In genomic region chr3:84245779-84246178, GRCh38 we compare ENCODE assay signal across 40 cellular contexts.
"Had no signal": no experiment of that assay in that cellular context is flagged by ENCODE, and none has a peak within 500 bp of the region (broad histone marks: within the 10 kb centered on the region; RNA-seq: fewer than 3 reads in every experiment).

No MANE protein-coding gene starts in this region.

- H3K27me3 Mint-ChIP-seq: activated naive CD4-positive, alpha-beta T cell treated with anti-CD3 and anti-CD28 coated beads, Interleukin-2, amount 10 ng/mL, durations not matched to agents 7 days and 5 days; activated naive CD4-positive, alpha-beta T cell treated with anti-CD3 and anti-CD28 coated beads, Interleukin-2, amount 50 U/mL, for 24 hours; activated naive CD8-positive, alpha-beta T cell; activated naive CD8-positive, alpha-beta T cell treated with anti-CD3 and anti-CD28 coated beads for 36 hours; activated naive CD8-positive, alpha-beta T cell treated with anti-CD3 and anti-CD28 coated beads, Interleukin-2, amount 10 ng/mL, durations not matched to agents 7 days and 5 days; activated naive CD8-positive, alpha-beta T cell treated with anti-CD3 and anti-CD28 coated beads, Interleukin-2, amount 50 U/mL, for 24 hours; activated T-cell treated with anti-CD3 and anti-CD28 coated beads, Interleukin-2, amount 50 U/mL, for 24 hours; activated T-helper 17 cell treated with anti-CD3 and anti-CD28 coated beads, Interleukin-2, amount 50 U/mL, for 72 hours; central memory CD8-positive, alpha-beta T cell had no signal

- H3K4me1 Mint-ChIP-seq: activated naive CD4-positive, alpha-beta T cell treated with anti-CD3 and anti-CD28 coated beads, Interleukin-2, amount 10 ng/mL, durations not matched to agents 7 days and 5 days; activated naive CD4-positive, alpha-beta T cell treated with anti-CD3 and anti-CD28 coated beads, Interleukin-2, amount 50 U/mL, for 24 hours; activated naive CD8-positive, alpha-beta T cell treated with anti-CD3 and anti-CD28 coated beads for 36 hours; activated naive CD8-positive, alpha-beta T cell treated with anti-CD3 and anti-CD28 coated beads, Interleukin-2, amount 10 ng/mL, durations not matched to agents 7 days and 5 days; activated naive CD8-positive, alpha-beta T cell treated with anti-CD3 and anti-CD28 coated beads, Interleukin-2, amount 50 U/mL, for 24 hours; activated T-helper 17 cell treated with anti-CD3 and anti-CD28 coated beads, Interleukin-2, amount 50 U/mL, for 72 hours; brain; central memory CD8-positive, alpha-beta T cell had no signal

- H3K27ac Mint-ChIP-seq: activated naive CD4-positive, alpha-beta T cell treated with anti-CD3 and anti-CD28 coated beads for 36 hours; activated naive CD4-positive, alpha-beta T cell treated with anti-CD3 and anti-CD28 coated beads, Interleukin-2, amount 10 ng/mL, durations not matched to agents 7 days and 5 days; activated naive CD4-positive, alpha-beta T cell treated with anti-CD3 and anti-CD28 coated beads, Interleukin-2, amount 50 U/mL, for 24 hours; activated naive CD4-positive, alpha-beta T cell treated with anti-CD3 and anti-CD28 coated beads, Interleukin-2, amount 50 U/mL, for 72 hours; activated naive CD8-positive, alpha-beta T cell; activated naive CD8-positive, alpha-beta T cell treated with anti-CD3 and anti-CD28 coated beads for 36 hours; activated naive CD8-positive, alpha-beta T cell treated with anti-CD3 and anti-CD28 coated beads, Interleukin-2, amount 10 ng/mL, durations not matched to agents 7 days and 5 days; activated naive CD8-positive, alpha-beta T cell treated with anti-CD3 and anti-CD28 coated beads, Interleukin-2, amount 50 U/mL, for 24 hours; activated T-cell treated with anti-CD3 and anti-CD28 coated beads, Interleukin-2, amount 50 U/mL, for 24 hours; activated T-cell treated with anti-CD3 and anti-CD28 coated beads, Interleukin-2, amount 50 U/mL, for 72 hours; activated T-helper 1 cell treated with anti-CD3 and anti-CD28 coated beads, Interleukin-12 subunit alpha, Interleukin-12 subunit beta, Interleukin-2, Interleukin-4 antibody, amounts not matched to agents 30 ng/mL and 10 ng/mL and 1 ng/mL, durations not matched to agents 14 hours and 24 hours and 36 hours; activated T-helper 17 cell treated with anti-CD3 and anti-CD28 coated beads, Interleukin-2, amount 50 U/mL, for 72 hours; activated T-helper 2 cell treated with anti-CD3 and anti-CD28 coated beads, Interferon-gamma antibody, Interleukin-2, Interleukin-4, amounts not matched to agents 10 μg/mL and 5 μg/mL and 100 μg/mL, durations not matched to agents 14 hours and 24 hours and 36 hours; brain had no signal

- H3K4me3 ChIP-seq: adrenal gland, ascending aorta, body of pancreas, breast epithelium, cardiac muscle cell had no signal

- H3K36me3 ChIP-seq: adrenal gland, ascending aorta, brain microvascular endothelial cell, breast epithelium, cardiac muscle cell had no signal

- DNase-seq: activated effector memory CD4-positive, alpha-beta T cell treated with anti-CD3 and anti-CD28 coated beads, Interleukin-2, amount 50 U/mL, for 16 hours; activated effector memory CD4-positive, alpha-beta T cell treated with Interleukin-2 at 50 U/mL for 16 hours; activated gamma-delta T cell; activated gamma-delta T cell treated with Interleukin-2 at 50 U/mL for 16 hours; activated naive CD4-positive, alpha-beta T cell; activated naive CD4-positive, alpha-beta T cell treated with anti-CD3 and anti-CD28 coated beads for 36 hours; activated naive CD4-positive, alpha-beta T cell treated with anti-CD3 and anti-CD28 coated beads, Interleukin-2, amount 10 ng/mL, durations not matched to agents 7 days and 5 days; activated naive CD4-positive, alpha-beta T cell treated with anti-CD3 and anti-CD28 coated beads, Interleukin-2, amount 50 U/mL, for 16 hours; activated naive CD4-positive, alpha-beta T cell treated with Interleukin-2 at 50 U/mL for 16 hours; activated naive CD8-positive, alpha-beta T cell treated with anti-CD3 and anti-CD28 coated beads for 36 hours; activated naive CD8-positive, alpha-beta T cell treated with anti-CD3 and anti-CD28 coated beads, Interleukin-2, amount 10 ng/mL, durations not matched to agents 7 days and 5 days; activated naive CD8-positive, alpha-beta T cell treated with anti-CD3 and anti-CD28 coated beads, Interleukin-2, amount 50 U/mL, for 24 hours; activated T-cell treated with anti-CD3 and anti-CD28 coated beads, Interleukin-2, amount 50 U/mL, for 1 hour; activated T-cell treated with anti-CD3 and anti-CD28 coated beads, Interleukin-2, amount 50 U/mL, for 24 hours; activated T-cell treated with anti-CD3 and anti-CD28 coated beads, Interleukin-2, amount 50 U/mL, for 4 hours; activated T-cell treated with anti-CD3 and anti-CD28 coated beads, Interleukin-2, amount 50 U/mL, for 48 hours; activated T-cell treated with anti-CD3 and anti-CD28 coated beads, Interleukin-2, amount 50 U/mL, for 72 hours; adrenal gland; amniotic stem cell; amygdala; anterior cingulate cortex; aorta; body of pancreas; brain microvascular endothelial cell; caudate nucleus; central memory CD4-positive, alpha-beta T cell; cerebellar nuclear complex had no signal

- H3K4me1 ChIP-seq: adrenal gland, ascending aorta, body of pancreas, breast epithelium had no signal

- FAIRE-seq: astrocyte, bronchial epithelial cell had no signal

- H3K4me3 Mint-ChIP-seq: activated naive CD4-positive, alpha-beta T cell treated with anti-CD3 and anti-CD28 coated beads for 36 hours; activated naive CD4-positive, alpha-beta T cell treated with anti-CD3 and anti-CD28 coated beads, Interleukin-2, amount 10 ng/mL, durations not matched to agents 7 days and 5 days; activated naive CD4-positive, alpha-beta T cell treated with anti-CD3 and anti-CD28 coated beads, Interleukin-2, amount 50 U/mL, for 24 hours; activated naive CD8-positive, alpha-beta T cell; activated naive CD8-positive, alpha-beta T cell treated with anti-CD3 and anti-CD28 coated beads for 36 hours; activated naive CD8-positive, alpha-beta T cell treated with anti-CD3 and anti-CD28 coated beads, Interleukin-2, amount 10 ng/mL, durations not matched to agents 7 days and 5 days; activated naive CD8-positive, alpha-beta T cell treated with anti-CD3 and anti-CD28 coated beads, Interleukin-2, amount 50 U/mL, for 24 hours; activated T-cell treated with anti-CD3 and anti-CD28 coated beads, Interleukin-2, amount 50 U/mL, for 24 hours; activated T-cell treated with anti-CD3 and anti-CD28 coated beads, Interleukin-2, amount 50 U/mL, for 4 hours; activated T-cell treated with anti-CD3 and anti-CD28 coated beads, Interleukin-2, amount 50 U/mL, for 72 hours; activated T-helper 1 cell treated with anti-CD3 and anti-CD28 coated beads, Interleukin-12 subunit alpha, Interleukin-12 subunit beta, Interleukin-2, Interleukin-4 antibody, amounts not matched to agents 30 ng/mL and 10 ng/mL and 1 ng/mL, durations not matched to agents 14 hours and 24 hours and 36 hours; activated T-helper 17 cell treated with anti-CD3 and anti-CD28 coated beads, Interleukin-2, amount 50 U/mL, for 72 hours; brain; central memory CD8-positive, alpha-beta T cell had no signal

- H3K27ac ChIP-seq: adrenal gland, ascending aorta, body of pancreas, brain microvascular endothelial cell, breast epithelium, cardiac muscle cell had no signal

- ATAC-seq: activated naive CD4-positive, alpha-beta T cell treated with anti-CD3 and anti-CD28 coated beads, Interleukin-2, amount 50 U/mL, for 72 hours; activated naive CD8-positive, alpha-beta T cell treated with anti-CD3 and anti-CD28 coated beads, Interleukin-2, amount 50 U/mL, for 24 hours; activated T-cell treated with anti-CD3 and anti-CD28 coated beads, Interleukin-2, amount 50 U/mL, for 4 hours; activated T-cell treated with anti-CD3 and anti-CD28 coated beads, Interleukin-2, amount 50 U/mL, for 72 hours; activated T-helper 17 cell treated with anti-CD3 and anti-CD28 coated beads, Interleukin-2, amount 50 U/mL, for 72 hours; body of pancreas had no signal

- H3K9me3 ChIP-seq: adrenal gland, body of pancreas, breast epithelium had no signal

- H3K27me3 ChIP-seq: adrenal gland, ascending aorta, body of pancreas, brain microvascular endothelial cell, breast epithelium, cardiac muscle cell had no signal

- H3K36me3 Mint-ChIP-seq: activated naive CD4-positive, alpha-beta T cell treated with anti-CD3 and anti-CD28 coated beads, Interleukin-2, amount 10 ng/mL, durations not matched to agents 7 days and 5 days; activated naive CD4-positive, alpha-beta T cell treated with anti-CD3 and anti-CD28 coated beads, Interleukin-2, amount 50 U/mL, for 24 hours; activated naive CD8-positive, alpha-beta T cell; activated naive CD8-positive, alpha-beta T cell treated with anti-CD3 and anti-CD28 coated beads for 36 hours; activated naive CD8-positive, alpha-beta T cell treated with anti-CD3 and anti-CD28 coated beads, Interleukin-2, amount 10 ng/mL, durations not matched to agents 7 days and 5 days; brain had no signal
